In genomic region chr4:182470215-182470614, GRCh38 we compare ENCODE assay signal across 32 cellular contexts.
"Had no signal": no experiment of that assay in that cellular context is flagged by ENCODE, and none has a peak within 500 bp of the region (broad histone marks: within the 10 kb centered on the region; RNA-seq: fewer than 3 reads in every experiment).

No MANE protein-coding gene starts in this region.

- H3K4me1 ChIP-seq: ascending aorta had no signal

- H3K27me3 ChIP-seq: ascending aorta, cardiac muscle cell had no signal

- ATAC-seq: activated CD4-positive, alpha-beta T cell treated with anti-CD3 and anti-CD28 coated beads for 36 hours; activated CD4-positive, CD25-positive, alpha-beta regulatory T cell treated with anti-CD3 and anti-CD28 coated beads, Interleukin-2, amount 50 U/mL, for 24 hours; activated CD8-positive, alpha-beta memory T cell treated with anti-CD3 and anti-CD28 coated beads, Interleukin-2, amount 10 ng/mL, durations not matched to agents 7 days and 5 days; activated CD8-positive, alpha-beta T cell treated with anti-CD3 and anti-CD28 coated beads, Interleukin-2, amount 10 ng/mL, durations not matched to agents 7 days and 5 days; activated naive CD8-positive, alpha-beta T cell treated with anti-CD3 and anti-CD28 coated beads, Interleukin-2, amount 50 U/mL, for 24 hours had no signal

- H3K4me3 ChIP-seq: ascending aorta, cardiac muscle cell had no signal

- FAIRE-seq: bronchial epithelial cell, TTC549 had no signal

- DNase-seq: activated CD4-positive, alpha-beta memory T cell treated with anti-CD3 and anti-CD28 coated beads, Interleukin-2, amount 10 ng/mL, durations not matched to agents 7 days and 5 days; activated CD4-positive, alpha-beta T cell treated with anti-CD3 and anti-CD28 coated beads for 1 hour; activated CD4-positive, alpha-beta T cell treated with anti-CD3 and anti-CD28 coated beads for 36 hours; activated CD4-positive, alpha-beta T cell treated with anti-CD3 and anti-CD28 coated beads for 48 hours; activated CD4-positive, alpha-beta T cell treated with anti-CD3 and anti-CD28 coated beads, Interleukin-2, amount 10 ng/mL, durations not matched to agents 7 days and 5 days; activated CD4-positive, alpha-beta T cell treated with anti-CD3 and anti-CD28 coated beads, Interleukin-2, amount 50 U/mL, for 48 hours; activated CD4-positive, CD25-positive, alpha-beta regulatory T cell; activated CD8-positive, alpha-beta memory T cell treated with anti-CD3 and anti-CD28 coated beads for 24 hours; activated CD8-positive, alpha-beta memory T cell treated with anti-CD3 and anti-CD28 coated beads, Interleukin-2, amount 10 ng/mL, durations not matched to agents 7 days and 5 days; activated CD8-positive, alpha-beta memory T cell treated with anti-CD3 and anti-CD28 coated beads, Interleukin-2, amount 50 U/mL, for 48 hours; activated CD8-positive, alpha-beta T cell treated with anti-CD3 and anti-CD28 coated beads, Interleukin-2, amount 10 ng/mL, durations not matched to agents 7 days and 5 days; activated effector memory CD4-positive, alpha-beta T cell treated with Interleukin-2 at 50 U/mL for 16 hours; activated gamma-delta T cell; activated naive CD4-positive, alpha-beta T cell treated with anti-CD3 and anti-CD28 coated beads, Interleukin-2, amount 10 ng/mL, durations not matched to agents 7 days and 5 days; activated naive CD4-positive, alpha-beta T cell treated with Interleukin-2 at 50 U/mL for 16 hours; activated naive CD8-positive, alpha-beta T cell treated with anti-CD3 and anti-CD28 coated beads, Interleukin-2, amount 10 ng/mL, durations not matched to agents 7 days and 5 days; activated naive CD8-positive, alpha-beta T cell treated with anti-CD3 and anti-CD28 coated beads, Interleukin-2, amount 50 U/mL, for 24 hours; activated T-cell treated with anti-CD3 and anti-CD28 coated beads, Interleukin-2, amount 50 U/mL, for 24 hours; activated T-cell treated with anti-CD3 and anti-CD28 coated beads, Interleukin-2, amount 50 U/mL, for 48 hours; amygdala; anterior cingulate cortex; caudate nucleus; cerebellar nuclear complex; T-helper 1 cell; T-helper 2 cell; T-helper 9 cell had no signal

- H3K36me3 ChIP-seq: ascending aorta, cardiac muscle cell had no signal

- H3K27ac ChIP-seq: ascending aorta, cardiac muscle cell, VCaP had no signal
